8 cellular contexts compared by ENCODE assay signal in the genomic region with DNA sequence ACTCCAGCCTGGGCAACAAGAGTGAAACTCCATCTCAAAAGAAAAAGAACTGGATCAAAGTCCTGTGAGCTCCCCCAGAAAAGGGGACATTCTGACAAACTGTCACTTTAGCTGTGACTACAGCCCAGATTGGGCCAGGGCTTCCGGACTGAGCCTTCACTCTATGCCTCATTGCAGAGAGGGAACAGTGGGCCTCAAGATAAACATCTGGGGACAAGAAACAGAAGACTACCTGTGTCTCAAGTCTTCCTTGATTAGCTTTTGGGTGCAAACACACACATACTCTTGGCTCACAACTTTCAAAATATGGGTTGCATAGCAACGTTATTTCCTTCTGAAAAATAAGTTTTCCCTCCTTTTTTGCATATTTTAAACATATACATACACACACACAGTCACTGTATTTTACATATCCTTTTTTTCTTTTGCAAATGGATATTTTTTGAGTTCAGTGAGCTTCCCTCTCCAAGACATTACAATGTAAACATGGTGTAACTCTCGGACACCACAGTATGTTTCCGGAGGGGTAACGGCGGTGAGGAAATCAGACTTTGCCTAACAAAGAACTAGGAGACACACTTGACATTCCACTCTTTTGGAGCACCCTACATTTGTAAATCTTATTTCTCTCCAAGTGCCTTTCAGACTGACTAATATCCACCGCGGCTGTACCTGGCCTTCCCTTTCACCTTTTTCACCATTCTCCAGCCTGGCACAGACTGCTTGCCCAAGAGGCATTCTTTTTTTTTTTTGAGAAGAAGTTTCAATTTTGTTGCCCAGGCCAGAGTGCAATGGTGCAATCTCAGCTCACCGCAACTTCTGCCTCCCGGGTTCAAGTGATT. TPM values are rescaled to one million over a fixed set of nuclear protein-coding genes. Genes with fewer than 3 reads are reported as not detected.
DNase-seq lines count a peak whose midpoint lies in the region; ATAC-seq lines count a peak whose summit lies in the region.

No MANE protein-coding gene starts in this region.

- peak overlapping the region in 1 of 5 donors; percentile 26 for H3K9ac ChIP-seq in subcutaneous abdominal adipose tissue (ENCODE audit: low read length in 5 of 5)

- peak overlapping the region; percentile 88 for H3K27ac ChIP-seq in subcutaneous abdominal adipose tissue (ENCODE audit: low read depth, low read length)
- no peak overlapping the region for H3K27ac ChIP-seq in caudate nucleus (ENCODE audit: low read depth, low read length)

- no peaks in the 10 kb centered on the region for H3K9me3 ChIP-seq in subcutaneous abdominal adipose tissue (ENCODE audit: control insufficient read depth in 5 of 5, low read length in 5 of 5)

- H3K4me3 ChIP-seq in subcutaneous abdominal adipose tissue (ENCODE audit: low read depth in 1 of 5, low read length in 5 of 5) = peak overlapping the region in 3 of 5 donors; percentile 37 to 85 (median 44)

- CTCF ChIA-PET in T-cell (lab: Charles Lee) = no interaction called here

- H3K27me3 Mint-ChIP-seq in activated T-cell treated with anti-CD3 and anti-CD28 coated beads, Interleukin-2, amount 50 U/mL, for 24 hours = no peaks in the 10 kb centered on the region
- H3K27me3 Mint-ChIP-seq in T-cell = no peaks in the 10 kb centered on the region

- H3K9me3 Mint-ChIP-seq in activated T-cell treated with anti-CD3 and anti-CD28 coated beads, Interleukin-2, amount 50 U/mL, for 24 hours = no peaks in the 10 kb centered on the region
- no peaks in the 10 kb centered on the region for H3K9me3 Mint-ChIP-seq in T-cell

- H3K36me3 Mint-ChIP-seq in activated T-cell treated with anti-CD3 and anti-CD28 coated beads, Interleukin-2, amount 50 U/mL, for 24 hours (ENCODE audit: low read depth) = peaks cover 62% of the 10 kb centered on the region
- H3K36me3 Mint-ChIP-seq in T-cell = peaks cover 7% of the 10 kb centered on the region

- no peaks in the 10 kb centered on the region for H3K27me3 ChIP-seq in subcutaneous abdominal adipose tissue (ENCODE audit: control insufficient read depth in 5 of 5, insufficient read depth in 4 of 5, low read length in 5 of 5)

- peaks cover 64% of the 10 kb centered on the region for H3K4me1 Mint-ChIP-seq in activated T-cell treated with anti-CD3 and anti-CD28 coated beads, Interleukin-2, amount 50 U/mL, for 24 hours (ENCODE audit: low read depth)
- H3K4me1 Mint-ChIP-seq in T-cell = peaks cover 63 to 72% (median 64%) of the 10 kb centered on the region in 3 donors

- no peak for DNase-seq in activated T-cell treated with anti-CD3 and anti-CD28 coated beads, Interleukin-2, amount 50 U/mL, for 24 hours
- DNase-seq in activated T-cell treated with anti-CD3 and anti-CD28 coated beads, Interleukin-2, amount 50 U/mL, for 1 hour = no peak
- DNase-seq in T-cell = no peak
- peak; percentile 56 for DNase-seq in germinal center (ENCODE audit: low spot score)
- no peak for DNase-seq in caudate nucleus (lab: John Stamatoyannopoulos, UW)
- no peak for DNase-seq in hypothalamus (lab: John Stamatoyannopoulos, UW)

- no peaks in the 10 kb centered on the region for H3K36me3 ChIP-seq in subcutaneous abdominal adipose tissue (ENCODE audit: control insufficient read depth in 5 of 5, insufficient read depth in 5 of 5, low read length in 5 of 5)

- POLR2A ChIA-PET in T-cell (lab: Charles Lee) = interaction anchor here in 1 of 2 donors (0.6 kb wide), 1 partner anchor 54 kb away, joined by 7 read pairs; no protein-coding TSS in a partner anchor

- H3K4me1 ChIP-seq in subcutaneous abdominal adipose tissue (ENCODE audit: control insufficient read depth in 5 of 5, insufficient read depth in 5 of 5, low read length in 5 of 5) = peaks cover 7 to 81% (median 75%) of the 10 kb centered on the region in 5 donors

- H3K4me3 Mint-ChIP-seq in activated T-cell treated with anti-CD3 and anti-CD28 coated beads, Interleukin-2, amount 50 U/mL, for 24 hours = peak overlapping the region; percentile 93
- peak overlapping the region in 2 of 3 donors; percentile 25 to 92 for H3K4me3 Mint-ChIP-seq in T-cell

- ATAC-seq in T-cell (replicated peaks in 1 of 4) (no peak), HG03520 (IDR thresholded peaks at IDR 0.05; ENCODE audit: unreplicated experiment) (no peak)

- peak overlapping the region; percentile 52 for H3K27ac Mint-ChIP-seq in activated T-cell treated with anti-CD3 and anti-CD28 coated beads, Interleukin-2, amount 50 U/mL, for 24 hours
- H3K27ac Mint-ChIP-seq in T-cell = peak overlapping the region; percentile 31 to 58

RNA-seq across cellular contexts. Expression of gene TKT, which starts 3.5 kb away (rescaled TPM):
- 100 to 1,000 TPM in 4 of 5 donors, 10 to 100 TPM in 1; 98.2 to 139 (median 118) TPM for total RNA-seq in T-cell
